ENCODE assay signal across 18 cellular contexts in genomic region chr7:22329816-22330524, GRCh38. TPM values are rescaled to one million over a fixed set of nuclear protein-coding genes. Genes with fewer than 3 reads are reported as not detected.
DNase-seq lines count a peak whose midpoint lies in the region; ATAC-seq, FAIRE-seq and TF ChIP-seq lines count a peak whose summit lies in the region.
"Had no signal": no experiment of that assay in that cellular context is flagged by ENCODE, and none has a peak within 500 bp of the region (broad histone marks: within the 10 kb centered on the region; RNA-seq: fewer than 3 reads in every experiment).

No MANE protein-coding gene starts in this region.

- H3K4me3 ChIP-seq in duodenal mucosa (ENCODE audit: low read depth in 1 of 2, low read length in 2 of 2) (peak overlapping the region in 1 of 2 donors; percentile 44), pancreas (no peak overlapping the region), left lung (no peak overlapping the region)
- H3K4me3 ChIP-seq: gastroesophageal sphincter had no signal

- 24 to 31% methylated on average over 4 of the region's 4 CpGs for WGBS in pancreas, 2 donors

- peak overlapping the region; percentile 21 to 28 for H3K9ac ChIP-seq in duodenal mucosa (ENCODE audit: low read depth in 1 of 2, low read length in 2 of 2)
- H3K9ac ChIP-seq: parathyroid adenoma had no signal

- peak overlapping the region; percentile 60 for H3K27ac ChIP-seq in duodenal mucosa (ENCODE audit: low read depth, low read length)
- H3K27ac ChIP-seq in pancreas, result peak overlapping the region in 1 of 4 donors; percentile 9
- H3K27ac ChIP-seq in left lung, result no peak overlapping the region
- H3K27ac ChIP-seq: gastroesophageal sphincter, parathyroid adenoma, VCaP had no signal

- no peaks in the 10 kb centered on the region for H3K27me3 ChIP-seq in duodenal mucosa (ENCODE audit: control insufficient read depth in 1 of 2, insufficient read depth in 2 of 2, low read length in 2 of 2)
- H3K27me3 ChIP-seq in pancreas, result no peaks in the 10 kb centered on the region
- H3K27me3 ChIP-seq in left lung, result no peaks in the 10 kb centered on the region

- in situ Hi-C loops in G401 (cut with HindIII; ENCODE audit: low sequenced_read_pairs), result no loop called here

- intact Hi-C loops in pancreas (cut with DNase I) (no loop called here), left lung (cut with DNase I) (no loop called here)

- H3K36me3 ChIP-seq in duodenal mucosa (ENCODE audit: control insufficient read depth in 1 of 2, insufficient read depth in 2 of 2, low read length in 2 of 2) (no peaks in the 10 kb centered on the region), pancreas (no peaks in the 10 kb centered on the region), left lung (no peaks in the 10 kb centered on the region)
- H3K36me3 ChIP-seq: gastroesophageal sphincter had no signal

- peak; percentile 84 for FAIRE-seq in pancreas (lab: Jason Lieb, UNC)

- H3K9me3 ChIP-seq in duodenal mucosa (ENCODE audit: control insufficient read depth in 1 of 2, low read length in 2 of 2) (no peaks in the 10 kb centered on the region), pancreas (no peaks in the 10 kb centered on the region), left lung (no peaks in the 10 kb centered on the region)
- H3K9me3 ChIP-seq: gastroesophageal sphincter had no signal

- DNase-seq in G401 (ENCODE audit: low spot score), result peak; percentile 27
- DNase-seq in NCI-H1092 treated with DMSO at 0.1 percent for 48 hours (lab: John Stamatoyannopoulos, UW), result peak; percentile 51
- no peak for DNase-seq in pancreas
- no peak for DNase-seq in left lung
- DNase-seq in activated naive CD4-positive, alpha-beta T cell treated with Interleukin-2 at 50 U/mL for 16 hours, result no peak
- DNase-seq: activated CD4-positive, alpha-beta memory T cell treated with anti-CD3 and anti-CD28 coated beads for 36 hours; activated T-cell treated with anti-CD3 and anti-CD28 coated beads, Interleukin-2, amount 50 U/mL, for 24 hours; AML-193; NCI-H1930; NCI-H774; stimulated activated CD4-positive, alpha-beta T cell treated with anti-CD3 and anti-CD28 coated beads, Interleukin-2, amount 100 ng/mL, for 48 hours had no signal

- no peak for TF ChIP-seq CTCF in pancreas (IDR thresholded peaks at IDR 0.05)
- TF ChIP-seq CTCF in left lung (IDR thresholded peaks at IDR 0.05), result no peak

- ATAC-seq in pancreas (peak in 3 of 4 donors; percentile 5 to 31 (median 25)), left lung (no peak), HG03469 (IDR thresholded peaks at IDR 0.05; ENCODE audit: unreplicated experiment) (no peak)
- ATAC-seq: activated naive CD4-positive, alpha-beta T cell treated with anti-CD3 and anti-CD28 coated beads, Interleukin-2, amount 50 U/mL, for 72 hours; gastroesophageal sphincter; HCT116 had no signal

- H3K4me1 ChIP-seq in duodenal mucosa (ENCODE audit: control insufficient read depth in 1 of 2, insufficient read depth in 2 of 2, low read length in 2 of 2) (peaks cover 31 to 46% of the 10 kb centered on the region in 2 donors), pancreas (peaks cover 36 to 37% (median 37%) of the 10 kb centered on the region in 3 donors), left lung (no peaks in the 10 kb centered on the region)
- H3K4me1 ChIP-seq: gastroesophageal sphincter, parathyroid adenoma had no signal

RNA-seq across cellular contexts. Expression of gene RAPGEF5, which starts 27.0 kb away (rescaled TPM):
- total RNA-seq in G401 (2014; rRNA removed; shearing (Covaris generic)), result 3.4 and 3.6 TPM in 2 replicates
- total RNA-seq in pancreas (10 to 100 TPM; 19.6 to 38.9 (median 31.0) TPM), left lung (10 to 100 TPM; 44.2 to 64.6 TPM)
- polyA plus RNA-seq in pancreas, result 1 to 10 TPM; 7.5 to 9.0 TPM

Comparison
In these comparisons a context has a peak if more than half of its experiments do, and no peak if none do; other contexts are left out.
1. DNase-seq: peak in G401 (single experiment) and NCI-H1092 treated with DMSO at 0.1 percent for 48 hours (single experiment); none in pancreas (0 of 6), left lung (0 of 2) and activated naive CD4-positive, alpha-beta T cell treated with Interleukin-2 at 50 U/mL for 16 hours (single experiment).
2. ATAC-seq: peak in pancreas (3 of 4); none in left lung (single experiment) and HG03469 (single experiment).